Comparison of ENCODE assay signal across 7 cellular contexts in genomic region chr20:64328595-64329250, GRCh38.
DNase-seq lines count a peak whose midpoint lies in the region; ATAC-seq, FAIRE-seq and TF ChIP-seq lines count a peak whose summit lies in the region.
"Not testable (repeated sequence)": the region's sequence is repeated elsewhere in the genome, so short reads cannot be mapped to it uniquely, and the experiment has no call there.

No MANE protein-coding gene starts in this region.

- not testable (repeated sequence) for H3K9me3 ChIP-seq in K562 (replicated peaks; ENCODE audit: control insufficient read depth, insufficient read depth, low read depth, low read length)

- not testable (repeated sequence) for H3K4me1 ChIP-seq in K562 (replicated peaks in 1 of 2; ENCODE audit: control insufficient read depth in 2 of 2, insufficient read depth in 2 of 2, low read length in 2 of 2)

- peak overlapping the region; percentile 68 for H3K4me2 ChIP-seq in K562 (ENCODE audit: insufficient read depth, low read length)

- TF ChIP-seq RAD21 in K562 (CRISPR knock-in tag; conservative IDR thresholded peaks at IDR 0.05 in 1 of 2, IDR thresholded peaks at IDR 0.05 in 1 of 2): not testable (repeated sequence)

- H3K27ac Mint-ChIP-seq in osteocyte (ENCODE audit: unreplicated experiment): not testable (repeated sequence)

- not testable (repeated sequence) for TF ChIP-seq POLR2A in K562 (conservative IDR thresholded peaks at IDR 0.05)

- in situ Hi-C loops in K562 (cut with MboI): not testable (repeated sequence)

- H3K9me1 ChIP-seq in K562 (ENCODE audit: control insufficient read depth, insufficient read depth, low read length): not testable (repeated sequence)

- intact Hi-C loops in K562 (cut with micrococcal nuclease): not testable (repeated sequence)

- not testable (repeated sequence) for H4K20me1 ChIP-seq in K562 (replicated peaks; ENCODE audit: control insufficient read depth, insufficient read depth, low read length)

- H3K4me3 ChIP-seq in K562: peak overlapping the region; percentile 13; the same call in 1 of the 2 replicates
- H3K4me3 ChIP-seq in fibroblast of mammary gland (ENCODE audit: control insufficient read depth, low read depth, low read length): not testable (repeated sequence)

- TF ChIP-seq CTCF in K562 (IDR thresholded peaks at IDR 0.05 in 2 of 3, conservative IDR thresholded peaks at IDR 0.05 in 1 of 3; ENCODE audit: insufficient read depth in 2 of 3, low read depth in 1 of 3, low read length in 3 of 3); fibroblast of mammary gland (conservative IDR thresholded peaks at IDR 0.05; ENCODE audit: control insufficient read depth, insufficient read depth, low read depth, low read length); osteocyte (IDR thresholded peaks at IDR 0.05): not testable (repeated sequence)

- 20% methylated on average over 7 of the region's 9 CpGs for WGBS in K562 (ENCODE audit: insufficient coverage, low coverage, missing lambda C conversion rate)

- H3K9me3 Mint-ChIP-seq in osteocyte (ENCODE audit: unreplicated experiment): not testable (repeated sequence)

- BruUV-seq in K562 (replicated peaks; lab: Mats Ljungman, UMichigan): TSS peak; percentile 91

- H3K27me3 ChIP-seq in K562 (ENCODE audit: control insufficient read depth in 2 of 2, insufficient read depth in 2 of 2, low read length in 2 of 2): not testable (repeated sequence)

- H3K4me1 Mint-ChIP-seq in osteocyte (ENCODE audit: unreplicated experiment): not testable (repeated sequence)

- FAIRE-seq in HTR-8/SVneo (lab: Jason Lieb, UNC): peak; percentile 38
- FAIRE-seq in K562 (lab: Jason Lieb, UNC): peak; percentile 66
- peak; percentile 87 for FAIRE-seq in islet of Langerhans (lab: Jason Lieb, UNC)

- POLR2A ChIA-PET in K562 (lab: Yijun Ruan, JAX): not testable (repeated sequence)

- H3K79me2 ChIP-seq in K562 (ENCODE audit: control insufficient read depth, insufficient read depth, low read length): not testable (repeated sequence)

- peaks cover 31% of the 10 kb centered on the region for H3K27me3 Mint-ChIP-seq in osteocyte (ENCODE audit: unreplicated experiment)

- peak overlapping the region; percentile 56; the same call in 2 of the 3 replicates for H3K27ac ChIP-seq in K562 (ENCODE audit: extremely low read depth, low read depth, low read length)

- peak overlapping the region in 1 of 2 experiments; percentile 57; a peak in 2 of 4 replicates for H3K9ac ChIP-seq in K562 (ENCODE audit: insufficient read depth in 1 of 2, low read depth in 2 of 2, low read length in 2 of 2)

- H2AFZ ChIP-seq in K562 (ENCODE audit: low read depth, low read length): 0 out of 2 replicates have a peak overlapping the region, but pooled peaks have one; percentile 8

- peak; percentile 40 for DNase-seq in ELR (ENCODE audit: low read depth)
- DNase-seq in HTR-8/SVneo (ENCODE audit: insufficient read length, low spot score); osteocyte (ENCODE audit: extremely low spot score, unreplicated experiment): not testable (repeated sequence)
- DNase-seq in OCI-M1 (lab: John Stamatoyannopoulos, UW): peak; percentile 11
- DNase-seq in K562 (ENCODE audit: extremely low read depth in 1 of 4, low spot score in 3 of 4): peak in 1 of 4 experiments; percentile 3
- DNase-seq in fibroblast of mammary gland (ENCODE audit: low read depth): peak; percentile 13

- CTCF ChIA-PET in K562 (lab: Yijun Ruan, JAX; ENCODE audit: low intra/inter-chr PET ratio): not testable (repeated sequence)

- not testable (repeated sequence) for H3K36me3 Mint-ChIP-seq in osteocyte (ENCODE audit: unreplicated experiment)

- ATAC-seq in K562: not testable (repeated sequence)

- not testable (repeated sequence) for H3K36me3 ChIP-seq in K562 (ENCODE audit: control insufficient read depth, insufficient read depth, low read length)

- peak overlapping the region; percentile 29 for H3K4me3 Mint-ChIP-seq in osteocyte (ENCODE audit: unreplicated experiment)

- TF ChIP-seq EP300 in K562 (IDR thresholded peaks at IDR 0.05; ENCODE audit: low read length): not testable (repeated sequence)

TF ChIP-seq in K562, 482 proteins besides CTCF, POLR2A, EP300 and RAD21:
- TF ChIP-seq RBFOX2 (IDR thresholded peaks at IDR 0.05; ENCODE audit: low read depth, low read length) (0 out of 2 replicates have a peak, but pooled peaks have one; percentile 26), MAZ (CRISPR knock-in tag; conservative IDR thresholded peaks at IDR 0.05 in 1 of 2, IDR thresholded peaks at IDR 0.05 in 1 of 2) (0 out of 4 replicates have a peak, but pooled peaks of 1 of the 2 experiments have one; percentile 7)
